ENCODE assay signal across 8 cellular contexts in the genomic region with DNA sequence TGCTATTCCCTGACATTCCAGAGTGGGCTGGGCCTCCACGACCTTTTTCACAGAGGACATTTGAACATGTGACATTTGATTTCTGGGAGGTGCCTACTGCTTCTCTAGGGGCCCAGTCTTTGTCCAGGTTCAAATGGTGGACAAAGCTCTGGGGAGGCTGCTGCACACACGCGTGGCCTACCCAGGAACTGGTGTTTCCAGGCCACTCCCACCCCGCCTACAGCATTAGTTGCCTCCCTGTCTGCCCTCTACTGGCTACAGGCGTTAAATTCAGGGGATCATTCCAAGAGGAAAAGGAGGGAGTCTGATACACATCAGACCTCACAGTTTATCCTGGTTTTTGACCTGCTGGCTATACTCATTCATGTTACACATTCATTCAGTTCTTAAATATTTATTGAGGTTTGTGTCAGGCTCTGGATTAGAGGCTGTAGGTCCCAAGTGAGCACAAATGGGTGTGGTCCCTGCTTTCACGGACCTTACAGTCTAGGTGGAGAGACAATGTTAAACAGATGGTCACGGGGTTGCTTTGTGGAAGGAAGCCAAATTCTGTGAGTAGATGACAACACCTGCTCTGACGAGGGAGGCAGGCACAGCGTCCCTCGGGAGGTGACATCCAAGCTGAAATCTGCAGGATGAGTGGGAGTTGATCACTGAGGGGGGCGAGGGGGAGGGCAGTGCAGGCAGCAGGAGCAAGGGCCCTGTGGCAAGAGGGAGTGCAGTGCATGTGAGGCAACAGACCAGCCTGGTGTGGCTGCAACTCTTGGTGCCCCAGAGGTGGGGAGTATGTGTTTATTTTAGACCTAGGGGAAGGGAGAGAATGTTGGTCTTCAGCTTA. TPM values are rescaled to one million over a fixed set of nuclear protein-coding genes. Genes with fewer than 3 reads are reported as not detected.
A peak's percentile ranks its signal among the peaks of the same experiment; 100 is the strongest.
DNase-seq lines count a peak whose midpoint lies in the region; ATAC-seq and TF ChIP-seq lines count a peak whose summit lies in the region.

No MANE protein-coding gene starts in this region.

- CTCF ChIA-PET in GM10248 (lab: Yijun Ruan, JAX), result interaction anchor here (0.9 to 19.1 kb wide), 8 partner anchors 7 to 86 kb away, joined by 3 to 408 read pairs (median 14); no protein-coding TSS in a partner anchor

- no peak overlapping the region for H3K9ac ChIP-seq in GM23248

- POLR2A ChIA-PET in GM10248 (lab: Yijun Ruan, JAX), result no interaction called here

- no peak for TF ChIP-seq POLR2A in right lobe of liver (IDR thresholded peaks at IDR 0.05)

- no peaks in the 10 kb centered on the region for H3K36me3 Mint-ChIP-seq in stimulated activated effector memory CD8-positive, alpha-beta T cell treated with anti-CD3 and anti-CD28 coated beads, Interleukin-12 subunit alpha, Interleukin-12 subunit beta, amount 100 ng/mL, for 72 hours

- in situ Hi-C loops in GM23248 (cut with MboI), result no loop called here

- H3K4me2 ChIP-seq in GM23248 (ENCODE audit: unreplicated experiment), result no peak overlapping the region

- H3K4me1 ChIP-seq in GM23248 (ENCODE audit: insufficient read depth) (peaks cover 9% of the 10 kb centered on the region), right lobe of liver (no peaks in the 10 kb centered on the region)

- no peak overlapping the region for H3K27ac ChIP-seq in GM23248
- H3K27ac ChIP-seq in right lobe of liver, result no peak overlapping the region

- no peak overlapping the region for H3K4me3 Mint-ChIP-seq in stimulated activated effector memory CD8-positive, alpha-beta T cell treated with anti-CD3 and anti-CD28 coated beads, Interleukin-12 subunit alpha, Interleukin-12 subunit beta, amount 100 ng/mL, for 72 hours

- H2AFZ ChIP-seq in GM23248, result peak overlapping the region; percentile 52; the same call in 1 of the 2 replicates

- H3K36me3 ChIP-seq in GM23248 (ENCODE audit: low read depth) (no peaks in the 10 kb centered on the region), right lobe of liver (no peaks in the 10 kb centered on the region)

- H4K20me1 ChIP-seq in GM23248 (ENCODE audit: insufficient read depth), result no peaks in the 10 kb centered on the region

- no peak overlapping the region for H3K27ac Mint-ChIP-seq in stimulated activated effector memory CD8-positive, alpha-beta T cell treated with anti-CD3 and anti-CD28 coated beads, Interleukin-12 subunit alpha, Interleukin-12 subunit beta, amount 100 ng/mL, for 72 hours

- intact Hi-C loops in right lobe of liver (cut with DNase I), result loop anchor here in 1 of 2 donors (5.0 kb wide), 1 partner anchor 81 kb away; no protein-coding TSS in a partner anchor

- peak; percentile 73 to 87 (median 78) for ATAC-seq in right lobe of liver
- ATAC-seq in stimulated activated effector memory CD8-positive, alpha-beta T cell treated with anti-CD3 and anti-CD28 coated beads, Interleukin-12 subunit alpha, Interleukin-12 subunit beta, amount 100 ng/mL, for 72 hours, result peak; percentile 42
- ATAC-seq in GM18870 (IDR thresholded peaks at IDR 0.05; ENCODE audit: unreplicated experiment), result no peak

- H3K4me1 Mint-ChIP-seq in stimulated activated effector memory CD8-positive, alpha-beta T cell treated with anti-CD3 and anti-CD28 coated beads, Interleukin-12 subunit alpha, Interleukin-12 subunit beta, amount 100 ng/mL, for 72 hours, result no peaks in the 10 kb centered on the region

- H3K9me2 ChIP-seq in GM23248 (ENCODE audit: insufficient read depth), result no peaks in the 10 kb centered on the region

- H3K4me3 ChIP-seq in GM23248, result no peak overlapping the region
- H3K4me3 ChIP-seq in right lobe of liver, result no peak overlapping the region

- H3F3A ChIP-seq in GM23248 (ENCODE audit: insufficient read depth), result peaks cover 8% of the 10 kb centered on the region

- H3K27me3 ChIP-seq in GM23248 (replicated peaks; ENCODE audit: insufficient read depth) (no peaks in the 10 kb centered on the region), right lobe of liver (no peaks in the 10 kb centered on the region)

- H3K79me2 ChIP-seq in GM23248 (ENCODE audit: insufficient read depth), result peaks cover 12% of the 10 kb centered on the region; the same call in 1 of the 2 replicates

- WGBS in GM23248 (ENCODE audit: low coverage in 1 of 2, low lambda C conversion rate in 2 of 2, missing lambda C conversion rate in 2 of 2), 2 experiments, result 44% methylated on average over 11 of the region's 11 CpGs
- WGBS in right lobe of liver (ENCODE audit: insufficient coverage, low coverage, low lambda C conversion rate, missing lambda C conversion rate), result 36% methylated on average over 8 of the region's 11 CpGs

- H3K9me3 ChIP-seq in GM23248 (ENCODE audit: low read depth) (no peaks in the 10 kb centered on the region), right lobe of liver (no peaks in the 10 kb centered on the region)

- no peaks in the 10 kb centered on the region for H3K9me3 Mint-ChIP-seq in stimulated activated effector memory CD8-positive, alpha-beta T cell treated with anti-CD3 and anti-CD28 coated beads, Interleukin-12 subunit alpha, Interleukin-12 subunit beta, amount 100 ng/mL, for 72 hours

- TF ChIP-seq CTCF in GM10248 (IDR thresholded peaks at IDR 0.05; ENCODE audit: control extremely low read depth, extremely low read depth, low read depth, missing control alignments), result peak; percentile 54
- peak; percentile 40 to 64 (median 52) for TF ChIP-seq CTCF in right lobe of liver (IDR thresholded peaks at IDR 0.05)

- DNase-seq in GM10248 (ENCODE audit: extremely low spot score) (peak; percentile 82), GM23248 (peak; percentile 92), LoVo (ENCODE audit: low spot score) (peak; percentile 31), SK-N-DZ (ENCODE audit: low spot score) (peak; percentile 67), cerebellar cortex (ENCODE audit: low spot score) (peak; percentile 67), right lobe of liver (peak in 2 of 3 donors; percentile 43 to 50)
- no peak for DNase-seq in stimulated activated effector memory CD8-positive, alpha-beta T cell treated with anti-CD3 and anti-CD28 coated beads, Interleukin-12 subunit alpha, Interleukin-12 subunit beta, amount 100 ng/mL, for 72 hours (ENCODE audit: low spot score in 2 of 2)

RNA-seq across cellular contexts. Expression of a gene that starts 11.8 kb away (rescaled TPM):
- 12.3 and 12.9 TPM in 2 replicates for total RNA-seq in GM23248 (2014; rRNA removed; shearing (Covaris generic))
- 3.3 and 3.8 TPM in 2 replicates for polyA plus RNA-seq in GM23248 (2016; fragmentation: Nextera tagmentation; extraction: Ambion mirVana)
- polyA plus RNA-seq in SK-N-DZ (2014; cell fraction: cytosol; rRNA removed), result 60.9 and 82.4 TPM in 2 replicates
- 213 and 243 TPM in 2 replicates for polyA plus RNA-seq in SK-N-DZ (2014; cell fraction: nucleus; rRNA removed)
- 1 to 10 TPM in 2 of 6 experiments, under 1 TPM in 4; 0.42 to 3.1 (median 0.89) TPM for total RNA-seq in right lobe of liver

Comparison
In these comparisons a context has a peak if more than half of its experiments do, and no peak if none do; other contexts are left out.
1. DNase-seq: peak in GM10248 (single experiment), GM23248 (single experiment), LoVo (single experiment), SK-N-DZ (single experiment), cerebellar cortex (single experiment) and right lobe of liver (2 of 3); none in stimulated activated effector memory CD8-positive, alpha-beta T cell treated with anti-CD3 and anti-CD28 coated beads, Interleukin-12 subunit alpha, Interleukin-12 subunit beta, amount 100 ng/mL, for 72 hours (0 of 2).